ENCODE assay signal across 10 cellular contexts in the genomic region with DNA sequence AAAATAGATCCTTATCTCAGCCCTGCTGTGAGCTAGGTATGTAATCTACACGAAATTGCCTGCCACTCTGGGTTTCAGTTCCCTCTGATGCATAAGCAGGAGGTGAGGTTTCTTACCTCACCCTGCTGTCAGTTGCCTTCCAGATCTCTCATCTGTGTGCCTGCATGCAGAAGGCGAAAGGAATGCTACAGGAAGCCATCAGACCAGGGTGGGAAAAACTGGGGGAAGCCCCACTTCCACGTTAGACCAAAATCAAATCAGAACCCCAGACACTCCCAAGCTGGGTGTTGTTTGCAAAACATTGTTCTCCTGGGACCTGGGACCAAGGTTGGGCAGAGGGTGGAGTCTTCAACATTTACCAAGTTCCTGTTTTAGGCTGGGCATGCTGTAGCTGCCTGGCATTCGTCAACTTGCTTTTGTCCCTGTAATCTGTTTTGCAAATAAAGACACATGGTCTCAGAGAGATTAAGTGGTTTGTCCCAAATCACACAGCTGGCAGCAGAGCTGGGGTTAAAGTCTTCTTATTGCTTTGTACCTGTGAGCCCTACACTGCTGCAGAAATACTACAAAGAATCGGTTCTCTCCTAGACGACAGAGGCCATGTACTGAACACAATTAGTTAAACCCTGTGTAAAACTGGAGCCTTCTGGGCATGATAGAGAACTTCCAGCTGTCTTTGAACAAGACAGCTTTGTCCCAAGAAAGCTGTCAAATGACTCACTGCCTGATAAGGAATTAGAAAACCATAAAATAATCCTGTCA.
DNase-seq lines count a peak whose midpoint lies in the region; ATAC-seq lines count a peak whose summit lies in the region.
"Had no signal": no experiment of that assay in that cellular context is flagged by ENCODE, and none has a peak within 500 bp of the region (broad histone marks: within the 10 kb centered on the region; RNA-seq: fewer than 3 reads in every experiment).

No MANE protein-coding gene starts in this region.

- H3K27me3 Mint-ChIP-seq in activated naive CD4-positive, alpha-beta T cell treated with anti-CD3 and anti-CD28 coated beads, Interleukin-2, amount 50 U/mL, for 24 hours, result no peaks in the 10 kb centered on the region

- no peak overlapping the region for H3K4me2 ChIP-seq in Karpas-422 (ENCODE audit: low read depth, low read length, poor library complexity, severe bottlenecking)

- no peaks in the 10 kb centered on the region for H4K20me1 ChIP-seq in Karpas-422 (ENCODE audit: insufficient read depth, low read depth, low read length)

- no peaks in the 10 kb centered on the region for H3K9me3 ChIP-seq in Karpas-422 (ENCODE audit: low read length)

- H3K9ac ChIP-seq in Karpas-422 (ENCODE audit: low read length), result no peak overlapping the region

- peaks cover 7% of the 10 kb centered on the region for H3K9me3 Mint-ChIP-seq in activated naive CD4-positive, alpha-beta T cell treated with anti-CD3 and anti-CD28 coated beads, Interleukin-2, amount 50 U/mL, for 24 hours
- H3K9me3 Mint-ChIP-seq in stimulated activated effector memory CD8-positive, alpha-beta T cell treated with anti-CD3 and anti-CD28 coated beads, Interleukin-12 subunit alpha, Interleukin-12 subunit beta, amount 100 ng/mL, for 72 hours, result no peaks in the 10 kb centered on the region

- H3K36me3 ChIP-seq in Karpas-422 (ENCODE audit: insufficient read depth, low read length), result no peaks in the 10 kb centered on the region

- H3K36me3 Mint-ChIP-seq in activated naive CD4-positive, alpha-beta T cell treated with anti-CD3 and anti-CD28 coated beads, Interleukin-2, amount 50 U/mL, for 24 hours, result peaks cover under 1% of the 10 kb centered on the region
- H3K36me3 Mint-ChIP-seq in stimulated activated effector memory CD8-positive, alpha-beta T cell treated with anti-CD3 and anti-CD28 coated beads, Interleukin-12 subunit alpha, Interleukin-12 subunit beta, amount 100 ng/mL, for 72 hours, result no peaks in the 10 kb centered on the region

- no peak overlapping the region for H2AFZ ChIP-seq in Karpas-422 (ENCODE audit: low read length)

- no peak for DNase-seq in activated naive CD4-positive, alpha-beta T cell treated with anti-CD3 and anti-CD28 coated beads, Interleukin-2, amount 50 U/mL, for 16 hours
- DNase-seq in Karpas-422, result peak; percentile 48
- peak; percentile 5 for DNase-seq in astrocyte of the hippocampus (ENCODE audit: low read depth, low spot score)
- DNase-seq in stimulated activated effector memory CD8-positive, alpha-beta T cell treated with anti-CD3 and anti-CD28 coated beads, Interleukin-12 subunit alpha, Interleukin-12 subunit beta, amount 100 ng/mL, for 72 hours (ENCODE audit: low spot score in 2 of 2), result no peak
- DNase-seq in iPS-NIHi7 (ENCODE audit: extremely low spot score), result no peak
- DNase-seq in NCI-H2171 treated with DMSO at 0.1 percent for 48 hours (lab: John Stamatoyannopoulos, UW), result no peak
- DNase-seq: COR-L47 had no signal

- no peaks in the 10 kb centered on the region for H3K9me2 ChIP-seq in Karpas-422 (replicated peaks; ENCODE audit: insufficient read depth, low read length)

- H3K27ac Mint-ChIP-seq in activated naive CD4-positive, alpha-beta T cell treated with anti-CD3 and anti-CD28 coated beads, Interleukin-2, amount 50 U/mL, for 24 hours, result peak overlapping the region; percentile 60
- H3K27ac Mint-ChIP-seq in stimulated activated effector memory CD8-positive, alpha-beta T cell treated with anti-CD3 and anti-CD28 coated beads, Interleukin-12 subunit alpha, Interleukin-12 subunit beta, amount 100 ng/mL, for 72 hours, result no peak overlapping the region

- peaks cover 8% of the 10 kb centered on the region; the same call in 1 of the 2 replicates for H3K27me3 ChIP-seq in Karpas-422 (ENCODE audit: low read length)

- H3K4me3 Mint-ChIP-seq in activated naive CD4-positive, alpha-beta T cell treated with anti-CD3 and anti-CD28 coated beads, Interleukin-2, amount 50 U/mL, for 24 hours, result peak overlapping the region; percentile 47
- H3K4me3 Mint-ChIP-seq in stimulated activated effector memory CD8-positive, alpha-beta T cell treated with anti-CD3 and anti-CD28 coated beads, Interleukin-12 subunit alpha, Interleukin-12 subunit beta, amount 100 ng/mL, for 72 hours, result no peak overlapping the region

- peaks cover 14% of the 10 kb centered on the region for H3K4me1 ChIP-seq in Karpas-422 (ENCODE audit: low read length)

- no peaks in the 10 kb centered on the region for H3K79me2 ChIP-seq in Karpas-422 (ENCODE audit: low read length)

- H3K4me1 Mint-ChIP-seq in activated naive CD4-positive, alpha-beta T cell treated with anti-CD3 and anti-CD28 coated beads, Interleukin-2, amount 50 U/mL, for 24 hours, result peaks cover 36% of the 10 kb centered on the region
- H3K4me1 Mint-ChIP-seq in stimulated activated effector memory CD8-positive, alpha-beta T cell treated with anti-CD3 and anti-CD28 coated beads, Interleukin-12 subunit alpha, Interleukin-12 subunit beta, amount 100 ng/mL, for 72 hours, result peaks cover 9% of the 10 kb centered on the region

- H3K4me3 ChIP-seq in Karpas-422 (ENCODE audit: low read length), result no peak overlapping the region

- peak; percentile 79 for ATAC-seq in stimulated activated effector memory CD8-positive, alpha-beta T cell treated with anti-CD3 and anti-CD28 coated beads, Interleukin-12 subunit alpha, Interleukin-12 subunit beta, amount 100 ng/mL, for 72 hours
- ATAC-seq in HG03135 (IDR thresholded peaks at IDR 0.05; ENCODE audit: unreplicated experiment), result no peak
- ATAC-seq: Panc1 had no signal

- H3K27ac ChIP-seq in Karpas-422 (ENCODE audit: low read length), result no peak overlapping the region

Comparison
In these comparisons a context has a peak if more than half of its experiments do, and no peak if none do; other contexts are left out.
1. DNase-seq: peak in Karpas-422 (single experiment) and astrocyte of the hippocampus (single experiment); none in activated naive CD4-positive, alpha-beta T cell treated with anti-CD3 and anti-CD28 coated beads, Interleukin-2, amount 50 U/mL, for 16 hours (single experiment), stimulated activated effector memory CD8-positive, alpha-beta T cell treated with anti-CD3 and anti-CD28 coated beads, Interleukin-12 subunit alpha, Interleukin-12 subunit beta, amount 100 ng/mL, for 72 hours (0 of 2), iPS-NIHi7 (single experiment) and NCI-H2171 treated with DMSO at 0.1 percent for 48 hours (single experiment).